Comparison of ENCODE assay signal across 1 cellular context in the genomic region with DNA sequence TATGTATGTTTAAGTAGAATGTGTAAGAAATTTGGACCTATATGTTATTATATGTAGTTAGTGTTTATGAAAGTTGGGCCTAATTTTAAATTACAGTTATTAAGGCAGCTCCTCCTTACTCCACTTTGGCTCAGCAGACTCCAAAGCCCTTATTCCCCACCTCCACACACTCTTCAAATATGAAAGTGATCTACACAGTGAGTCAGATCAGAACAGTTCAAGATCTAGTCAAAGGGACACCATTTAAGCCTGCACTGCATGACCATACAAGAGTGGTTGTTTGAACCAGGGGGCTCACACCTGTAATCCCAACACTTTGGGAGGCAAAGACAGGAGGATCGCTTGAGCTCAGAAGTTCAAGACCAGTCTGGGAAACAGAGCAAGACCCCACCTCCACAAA.
TF ChIP-seq lines count a peak whose summit lies in the region.

No MANE protein-coding gene starts in this region.

TF ChIP-seq in GM12878, 131 proteins besides CTCF, POLR2A, EP300 and RAD21 (continued from another document):
- 0 out of 2 replicates have a peak, but pooled peaks have one; percentile 5 for TF ChIP-seq YY1 (IDR thresholded peaks at IDR 0.05; ENCODE audit: low read depth, low read length)
